In genomic region chr3:7461202-7461825, GRCh38 we compare ENCODE assay signal across 13 cellular contexts.
DNase-seq lines count a peak whose midpoint lies in the region; ATAC-seq, FAIRE-seq and TF ChIP-seq lines count a peak whose summit lies in the region.
"Had no signal": no experiment of that assay in that cellular context is flagged by ENCODE, and none has a peak within 500 bp of the region (broad histone marks: within the 10 kb centered on the region; RNA-seq: fewer than 3 reads in every experiment).

No MANE protein-coding gene starts in this region.

- intact Hi-C loops in lower lobe of right lung (cut with DNase I): no loop called here

- FAIRE-seq in GM19239 (lab: Jason Lieb, UNC): no peak

- in situ Hi-C loops in G401 (cut with HindIII; ENCODE audit: low sequenced_read_pairs): no loop called here

- no peak overlapping the region for H3K27ac ChIP-seq in lower lobe of right lung
- H3K27ac ChIP-seq: coronary artery, upper lobe of right lung had no signal

- H3K36me3 Mint-ChIP-seq in stimulated activated memory B cell treated with anti-CD40 and anti-IgM and Interleukin-4, amounts not matched to agents 10 μg/mL and 1 μg/mL and 100 μg/mL, for 72 hours: no peaks in the 10 kb centered on the region

- H3K4me3 ChIP-seq in lower lobe of right lung: no peak overlapping the region
- H3K4me3 ChIP-seq: coronary artery, upper lobe of right lung had no signal

- no peak for TF ChIP-seq CTCF in lower lobe of right lung (IDR thresholded peaks at IDR 0.05)

- H3K36me3 ChIP-seq in lower lobe of right lung: no peaks in the 10 kb centered on the region
- H3K36me3 ChIP-seq: upper lobe of right lung had no signal

- no peaks in the 10 kb centered on the region for H3K4me1 ChIP-seq in lower lobe of right lung
- H3K4me1 ChIP-seq: upper lobe of right lung had no signal

- H3K4me1 Mint-ChIP-seq in stimulated activated memory B cell treated with anti-CD40 and anti-IgM and Interleukin-4, amounts not matched to agents 10 μg/mL and 1 μg/mL and 100 μg/mL, for 72 hours: no peaks in the 10 kb centered on the region

- DNase-seq in GM19239 (ENCODE audit: insufficient read length, low spot score) (peak; percentile 1), G401 (ENCODE audit: low spot score) (no peak), lower lobe of right lung (no peak)
- no peak for DNase-seq in activated CD8-positive, alpha-beta memory T cell treated with anti-CD3 and anti-CD28 coated beads, Interleukin-2, amount 50 U/mL, for 48 hours
- DNase-seq in activated CD4-positive, alpha-beta T cell treated with anti-CD3 and anti-CD28 coated beads for 4 hours: no peak
- DNase-seq: COR-L47, mesendoderm, NCI-H526 treated with DMSO at 0.1 percent for 48 hours, upper lobe of right lung had no signal

- no peak overlapping the region for H3K27ac Mint-ChIP-seq in stimulated activated memory B cell treated with anti-CD40 and anti-IgM and Interleukin-4, amounts not matched to agents 10 μg/mL and 1 μg/mL and 100 μg/mL, for 72 hours

- H3K27me3 Mint-ChIP-seq in stimulated activated memory B cell treated with anti-CD40 and anti-IgM and Interleukin-4, amounts not matched to agents 10 μg/mL and 1 μg/mL and 100 μg/mL, for 72 hours: no peaks in the 10 kb centered on the region

- no peaks in the 10 kb centered on the region for H3K27me3 ChIP-seq in lower lobe of right lung (ENCODE audit: low read depth)
- H3K27me3 ChIP-seq: upper lobe of right lung had no signal

- peaks cover 7% of the 10 kb centered on the region for H3K9me3 Mint-ChIP-seq in stimulated activated memory B cell treated with anti-CD40 and anti-IgM and Interleukin-4, amounts not matched to agents 10 μg/mL and 1 μg/mL and 100 μg/mL, for 72 hours

- H3K4me3 Mint-ChIP-seq in stimulated activated memory B cell treated with anti-CD40 and anti-IgM and Interleukin-4, amounts not matched to agents 10 μg/mL and 1 μg/mL and 100 μg/mL, for 72 hours: no peak overlapping the region

- ATAC-seq in HG02588 (IDR thresholded peaks at IDR 0.05; ENCODE audit: unreplicated experiment) (peak; percentile 93), HG03196 (IDR thresholded peaks at IDR 0.05; ENCODE audit: unreplicated experiment) (peak; percentile 90), lower lobe of right lung (no peak)
- peak; percentile 54 for ATAC-seq in stimulated activated memory B cell treated with anti-CD40 and anti-IgM and Interleukin-4, amounts not matched to agents 10 μg/mL and 1 μg/mL and 100 μg/mL, for 72 hours
- ATAC-seq: upper lobe of right lung had no signal

- H3K9me3 ChIP-seq in lower lobe of right lung: no peaks in the 10 kb centered on the region
- H3K9me3 ChIP-seq: upper lobe of right lung had no signal

Comparison
In these comparisons a context has a peak if more than half of its experiments do, and no peak if none do; other contexts are left out.
1. ATAC-seq: peak in HG02588 (single experiment), HG03196 (single experiment) and stimulated activated memory B cell treated with anti-CD40 and anti-IgM and Interleukin-4, amounts not matched to agents 10 μg/mL and 1 μg/mL and 100 μg/mL, for 72 hours (single experiment); none in lower lobe of right lung (0 of 2).